In the genomic region with DNA sequence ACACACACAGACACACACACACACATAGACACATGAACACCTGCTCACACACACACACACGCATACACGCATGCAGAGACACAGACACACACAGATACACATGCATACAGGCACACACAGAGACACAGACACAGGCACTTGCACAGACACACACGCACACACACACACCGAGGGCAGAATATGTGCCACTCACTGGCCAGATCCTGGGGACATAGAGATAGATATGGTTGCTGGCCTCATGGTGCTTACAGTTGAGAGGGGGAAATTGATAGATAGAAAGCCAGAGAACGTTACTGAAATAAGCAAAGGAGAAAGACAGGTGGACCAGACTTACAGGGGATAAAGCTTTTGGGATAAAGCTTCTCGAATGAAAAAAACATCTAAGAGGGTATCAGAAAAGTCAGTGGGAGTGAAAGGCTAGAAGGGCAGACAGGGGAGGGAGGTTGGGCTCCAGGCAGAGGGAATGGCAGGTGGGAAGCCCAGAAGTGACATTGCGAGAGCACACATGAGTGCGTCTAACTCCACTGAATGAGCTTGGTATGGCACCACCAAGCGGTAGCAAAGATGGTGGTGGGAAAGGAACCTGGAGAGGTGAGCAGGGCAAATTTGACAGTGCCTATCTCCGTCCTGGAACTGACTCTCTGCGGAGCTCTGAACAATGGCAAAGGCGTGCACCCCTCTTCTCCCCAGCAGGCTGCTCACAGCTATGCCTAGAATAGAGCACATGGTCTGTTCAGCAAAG, we compare ENCODE assay signal across 10 cellular contexts.
DNase-seq lines count a peak whose midpoint lies in the region; ATAC-seq, FAIRE-seq and TF ChIP-seq lines count a peak whose summit lies in the region.
"Had no signal": no experiment of that assay in that cellular context is flagged by ENCODE, and none has a peak within 500 bp of the region (broad histone marks: within the 10 kb centered on the region; RNA-seq: fewer than 3 reads in every experiment).

No MANE protein-coding gene starts in this region.

- H3K9ac ChIP-seq in liver (ENCODE audit: low read depth in 1 of 2, low read length in 2 of 2) = no peak overlapping the region

- ATAC-seq in GM21529 (IDR thresholded peaks at IDR 0.05; ENCODE audit: unreplicated experiment) (peak; percentile 89), GM21390 (IDR thresholded peaks at IDR 0.05; ENCODE audit: unreplicated experiment) (no peak)

- no peak overlapping the region for H3K4me3 ChIP-seq in liver (ENCODE audit: low read depth in 1 of 3, low read length in 3 of 3)
- H3K4me3 ChIP-seq: skin epidermis had no signal

- TF ChIP-seq POLR2A in GM12892 (IDR thresholded peaks at IDR 0.05; ENCODE audit: low read depth, low read length) = no peak

- H3K27me3 ChIP-seq in liver (ENCODE audit: control insufficient read depth in 4 of 4, insufficient read depth in 4 of 4, low read length in 3 of 4) = peaks cover 0 to 2% (median 0%) of the 10 kb centered on the region in 4 donors

- no peak for TF ChIP-seq CTCF in liver (IDR thresholded peaks at IDR 0.05; ENCODE audit: low read depth, low read length, missing input control)

- WGBS in liver = 72% methylated on average over 12 of the region's 12 CpGs

- H3K9me3 ChIP-seq in liver (ENCODE audit: control insufficient read depth in 4 of 4, low read length in 3 of 4) = no peaks in the 10 kb centered on the region

- TF ChIP-seq RAD21 in liver (IDR thresholded peaks at IDR 0.05) = peak; percentile 33 to 73

- no peak for FAIRE-seq in GM12892 (lab: Jason Lieb, UNC)

- H3K36me3 ChIP-seq in liver (ENCODE audit: control insufficient read depth in 4 of 4, insufficient read depth in 3 of 4, low read depth in 1 of 4, low read length in 3 of 4) = no peaks in the 10 kb centered on the region

- no peak overlapping the region for H3K27ac ChIP-seq in liver (ENCODE audit: low read depth in 1 of 2, low read length in 2 of 2)
- H3K27ac ChIP-seq: skin epidermis had no signal

- DNase-seq in ELF-1 (ENCODE audit: low read depth, low spot score) (peak; percentile 49), NCI-H774 (lab: John Stamatoyannopoulos, UW) (no peak), GM12892 (ENCODE audit: insufficient read length) (no peak), RKO (ENCODE audit: low spot score) (no peak)
- peak; percentile 20 for DNase-seq in activated naive CD4-positive, alpha-beta T cell treated with anti-CD3 and anti-CD28 coated beads, Interleukin-2, amount 50 U/mL, for 16 hours
- DNase-seq: DMS53 had no signal

- H3K4me1 ChIP-seq in liver (ENCODE audit: control insufficient read depth in 4 of 4, insufficient read depth in 4 of 4, low read length in 3 of 4) = no peaks in the 10 kb centered on the region

TF ChIP-seq in liver, 16 proteins besides CTCF, POLR2A, EP300 and RAD21:
- TF ChIP-seq TAF1 (conservative IDR thresholded peaks at IDR 0.05) (no peak), FOXA1 (IDR thresholded peaks at IDR 0.05) (no peak), HNF4G (IDR thresholded peaks at IDR 0.05) (no peak), JUND (IDR thresholded peaks at IDR 0.05) (no peak), RXRA (IDR thresholded peaks at IDR 0.05) (no peak), SP1 (IDR thresholded peaks at IDR 0.05) (no peak), ATF3 (IDR thresholded peaks at IDR 0.05) (no peak)
- TF ChIP-seq, protein P1, sequence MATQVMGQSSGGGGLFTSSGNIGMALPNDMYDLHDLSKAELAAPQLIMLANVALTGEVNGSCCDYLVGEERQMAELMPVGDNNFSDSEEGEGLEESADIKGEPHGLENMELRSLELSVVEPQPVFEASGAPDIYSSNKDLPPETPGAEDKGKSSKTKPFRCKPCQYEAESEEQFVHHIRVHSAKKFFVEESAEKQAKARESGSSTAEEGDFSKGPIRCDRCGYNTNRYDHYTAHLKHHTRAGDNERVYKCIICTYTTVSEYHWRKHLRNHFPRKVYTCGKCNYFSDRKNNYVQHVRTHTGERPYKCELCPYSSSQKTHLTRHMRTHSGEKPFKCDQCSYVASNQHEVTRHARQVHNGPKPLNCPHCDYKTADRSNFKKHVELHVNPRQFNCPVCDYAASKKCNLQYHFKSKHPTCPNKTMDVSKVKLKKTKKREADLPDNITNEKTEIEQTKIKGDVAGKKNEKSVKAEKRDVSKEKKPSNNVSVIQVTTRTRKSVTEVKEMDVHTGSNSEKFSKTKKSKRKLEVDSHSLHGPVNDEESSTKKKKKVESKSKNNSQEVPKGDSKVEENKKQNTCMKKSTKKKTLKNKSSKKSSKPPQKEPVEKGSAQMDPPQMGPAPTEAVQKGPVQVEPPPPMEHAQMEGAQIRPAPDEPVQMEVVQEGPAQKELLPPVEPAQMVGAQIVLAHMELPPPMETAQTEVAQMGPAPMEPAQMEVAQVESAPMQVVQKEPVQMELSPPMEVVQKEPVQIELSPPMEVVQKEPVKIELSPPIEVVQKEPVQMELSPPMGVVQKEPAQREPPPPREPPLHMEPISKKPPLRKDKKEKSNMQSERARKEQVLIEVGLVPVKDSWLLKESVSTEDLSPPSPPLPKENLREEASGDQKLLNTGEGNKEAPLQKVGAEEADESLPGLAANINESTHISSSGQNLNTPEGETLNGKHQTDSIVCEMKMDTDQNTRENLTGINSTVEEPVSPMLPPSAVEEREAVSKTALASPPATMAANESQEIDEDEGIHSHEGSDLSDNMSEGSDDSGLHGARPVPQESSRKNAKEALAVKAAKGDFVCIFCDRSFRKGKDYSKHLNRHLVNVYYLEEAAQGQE (IDR thresholded peaks at IDR 0.05) = no peak

Comparison
In these comparisons a context has a peak if more than half of its experiments do, and no peak if none do; other contexts are left out.
1. DNase-seq: peak in ELF-1 (single experiment) and activated naive CD4-positive, alpha-beta T cell treated with anti-CD3 and anti-CD28 coated beads, Interleukin-2, amount 50 U/mL, for 16 hours (single experiment); none in NCI-H774 (single experiment), GM12892 (single experiment) and RKO (single experiment).